ENCODE assay signal across 9 cellular contexts in the genomic region with DNA sequence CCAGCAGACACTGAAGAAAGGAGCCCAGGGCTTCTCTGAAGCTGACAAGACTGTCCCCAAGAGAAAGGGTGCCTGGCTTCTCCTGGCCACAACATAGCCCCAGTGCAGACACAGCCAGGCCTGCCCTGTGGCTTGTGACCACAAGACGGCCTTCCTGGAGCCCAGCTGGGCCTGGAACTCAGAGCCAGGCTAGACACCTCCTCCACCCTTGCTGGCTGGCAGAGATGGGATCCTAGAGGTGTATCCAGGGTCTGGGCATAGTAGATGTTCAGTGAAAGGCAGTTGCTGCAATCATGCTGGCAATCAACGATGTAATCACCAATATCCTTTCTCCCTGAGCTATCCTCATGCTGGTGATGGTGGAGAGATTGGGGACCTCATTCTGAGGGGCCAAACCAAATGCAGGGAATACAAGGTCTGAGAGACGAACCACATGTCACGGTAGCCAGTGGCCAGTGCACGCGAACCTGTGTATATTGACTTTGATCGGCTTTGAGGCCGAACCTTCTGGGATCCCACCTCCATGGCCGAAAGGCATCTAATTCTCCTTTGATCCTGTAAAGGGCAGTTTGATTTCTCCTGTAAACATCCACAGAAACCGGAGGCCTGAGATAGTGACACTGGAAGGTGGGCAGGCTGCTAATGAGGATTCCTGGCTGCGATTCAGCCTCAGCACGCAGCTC.
DNase-seq lines count a peak whose midpoint lies in the region; ATAC-seq and TF ChIP-seq lines count a peak whose summit lies in the region.
"Had no signal": no experiment of that assay in that cellular context is flagged by ENCODE, and none has a peak within 500 bp of the region (broad histone marks: within the 10 kb centered on the region; RNA-seq: fewer than 3 reads in every experiment).

No MANE protein-coding gene starts in this region.

- intact Hi-C loops in esophagus muscularis mucosa (cut with DNase I), result no loop called here

- DNase-seq in GM03348 (ENCODE audit: low spot score) (peak; percentile 31), RWPE2 (ENCODE audit: low spot score) (no peak), esophagus muscularis mucosa (ENCODE audit: extremely low spot score) (no peak), progenitor cell of endocrine pancreas (ENCODE audit: low spot score, unreplicated experiment) (no peak), NCI-H2196 (lab: John Stamatoyannopoulos, UW; ENCODE audit: unreplicated experiment) (no peak)
- DNase-seq in stimulated activated naive CD4-positive, alpha-beta T cell treated with Interleukin-2 at 50 U/mL for 16 hours (lab: John Stamatoyannopoulos, UW), result no peak

- H3K27me3 ChIP-seq in RWPE2 (ENCODE audit: insufficient read depth, poor library complexity, severe bottlenecking) (no peaks in the 10 kb centered on the region), esophagus muscularis mucosa (peaks cover 0 to 21% (median 0%) of the 10 kb centered on the region in 4 donors)

- H3K4me1 Mint-ChIP-seq in progenitor cell of endocrine pancreas (ENCODE audit: low read depth), result peaks cover 22% of the 10 kb centered on the region

- H3K27ac Mint-ChIP-seq in progenitor cell of endocrine pancreas, result peak overlapping the region; percentile 89

- peaks cover 2% of the 10 kb centered on the region for H3K36me3 Mint-ChIP-seq in progenitor cell of endocrine pancreas (ENCODE audit: insufficient read depth)

- peak overlapping the region; percentile 44 for H3K4me3 Mint-ChIP-seq in progenitor cell of endocrine pancreas (ENCODE audit: low read depth)

- no peaks in the 10 kb centered on the region for H3K27me3 Mint-ChIP-seq in progenitor cell of endocrine pancreas

- H3K36me3 ChIP-seq in RWPE2 (ENCODE audit: low read depth) (no peaks in the 10 kb centered on the region), esophagus muscularis mucosa (no peaks in the 10 kb centered on the region)

- peak overlapping the region; percentile 63 for H3K27ac ChIP-seq in RWPE2 (ENCODE audit: poor library complexity, severe bottlenecking)
- H3K27ac ChIP-seq in esophagus muscularis mucosa (replicated peaks in 1 of 4), result no peak overlapping the region
- H3K27ac ChIP-seq: SK-N-MC had no signal

- ATAC-seq in RWPE2 (ENCODE audit: low read depth) (no peak), GM21447 (IDR thresholded peaks at IDR 0.05; ENCODE audit: unreplicated experiment) (no peak), HG03520 (IDR thresholded peaks at IDR 0.05; ENCODE audit: unreplicated experiment) (no peak)

- no peak overlapping the region for H3K4me3 ChIP-seq in RWPE2 (ENCODE audit: severe bottlenecking)
- peak overlapping the region; percentile 37 to 56 (median 42) for H3K4me3 ChIP-seq in esophagus muscularis mucosa
- H3K4me3 ChIP-seq: SK-N-MC had no signal

- TF ChIP-seq CTCF in RWPE2 (IDR thresholded peaks at IDR 0.05; ENCODE audit: poor library complexity, severe bottlenecking) (no peak), esophagus muscularis mucosa (IDR thresholded peaks at IDR 0.05) (no peak), progenitor cell of endocrine pancreas (IDR thresholded peaks at IDR 0.05; ENCODE audit: unreplicated experiment) (no peak)

- WGBS in esophagus muscularis mucosa, result 66% methylated on average over 10 of the region's 12 CpGs

- TF ChIP-seq POLR2A in esophagus muscularis mucosa (IDR thresholded peaks at IDR 0.05; ENCODE audit: low read depth), result no peak

- peaks cover 4% of the 10 kb centered on the region for H3K9me3 Mint-ChIP-seq in progenitor cell of endocrine pancreas (ENCODE audit: low read depth)

- H3K9me3 ChIP-seq in RWPE2 (ENCODE audit: severe bottlenecking) (no peaks in the 10 kb centered on the region), esophagus muscularis mucosa (peaks cover 0 to 7% (median 5%) of the 10 kb centered on the region in 4 donors)

- no peak for TF ChIP-seq EP300 in esophagus muscularis mucosa (IDR thresholded peaks at IDR 0.05)

- H3K4me1 ChIP-seq in RWPE2 (ENCODE audit: insufficient read depth, poor library complexity, severe bottlenecking) (peaks cover 9% of the 10 kb centered on the region), esophagus muscularis mucosa (peaks cover 6 to 24% (median 19%) of the 10 kb centered on the region in 4 donors)
